In the genomic region with DNA sequence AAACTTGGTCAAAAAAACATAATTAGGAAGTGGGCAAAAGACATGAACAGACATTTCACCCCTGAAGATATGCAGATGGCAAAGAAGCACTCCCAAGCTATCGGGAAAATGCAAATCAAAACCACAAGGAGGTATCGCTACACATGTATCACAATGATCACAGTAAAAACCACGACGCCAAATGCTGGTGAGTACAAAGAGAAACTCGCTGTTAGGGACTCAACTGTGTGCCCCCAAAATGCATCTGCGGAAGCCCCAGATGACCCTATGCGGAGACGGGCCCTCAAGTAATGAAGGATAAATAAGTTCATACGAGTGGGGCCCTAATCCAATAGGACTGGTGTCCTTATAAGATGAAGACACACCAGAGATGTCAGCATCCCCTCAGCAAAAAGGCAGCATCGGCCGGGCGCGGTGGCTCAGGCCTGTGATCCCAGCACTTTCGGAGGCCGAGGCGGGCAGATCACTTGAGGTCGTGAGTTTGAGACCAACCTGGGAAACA, we compare ENCODE assay signal across 11 cellular contexts. TPM values are rescaled to one million over a fixed set of nuclear protein-coding genes. Genes with fewer than 3 reads are reported as not detected.
DNase-seq lines count a peak whose midpoint lies in the region; ATAC-seq and TF ChIP-seq lines count a peak whose summit lies in the region.
"Had no signal": no experiment of that assay in that cellular context is flagged by ENCODE, and none has a peak within 500 bp of the region (broad histone marks: within the 10 kb centered on the region; RNA-seq: fewer than 3 reads in every experiment).

No MANE protein-coding gene starts in this region.

- intact Hi-C loops in stomach (cut with DNase I; ENCODE audit: low total_unique reads): no loop called here

- peaks cover 17% of the 10 kb centered on the region for H3K79me1 ChIP-seq in H9 (ENCODE audit: insufficient read depth, low read depth, low read length, poor library complexity, severe bottlenecking)

- H3K4me3 ChIP-seq in BLaER1 treated with 17β-estradiol and CSF1 and Interleukin-3, amounts not matched to agents 10 nM and 100 nM: peak overlapping the region in 4 of 10 experiments; percentile 11 to 20 (median 16); a peak in 3 of 20 replicates
- H3K4me3 ChIP-seq in stomach: no peak overlapping the region
- H3K4me3 ChIP-seq: pancreas had no signal

- no peaks in the 10 kb centered on the region for H3K9me3 Mint-ChIP-seq in H9

- no peak overlapping the region for H2BK20ac ChIP-seq in H9 (ENCODE audit: low read depth, low read length, poor library complexity, severe bottlenecking)

- no peak for TF ChIP-seq POLR2A in stomach (IDR thresholded peaks at IDR 0.05)

- peak overlapping the region; percentile 57 to 78 (median 73) for H3K4me2 ChIP-seq in BLaER1 treated with 17β-estradiol and CSF1 and Interleukin-3, amounts not matched to agents 10 nM and 100 nM
- no peak overlapping the region for H3K4me2 ChIP-seq in H9 (ENCODE audit: insufficient read depth, insufficient read length, low read length)

- H3K18ac ChIP-seq in H9 (ENCODE audit: insufficient read length, low read depth, low read length): no peak overlapping the region

- peaks cover 56 to 86% (median 63%) of the 10 kb centered on the region in 10 experiments for H3K4me1 ChIP-seq in BLaER1 treated with 17β-estradiol and CSF1 and Interleukin-3, amounts not matched to agents 10 nM and 100 nM
- H3K4me1 ChIP-seq in H9 (ENCODE audit: insufficient read depth, low read length) (no peaks in the 10 kb centered on the region), stomach (peaks cover 10 to 54% (median 34%) of the 10 kb centered on the region in 4 donors)
- H3K4me1 ChIP-seq: Caco-2, pancreas had no signal

- no peak overlapping the region for H3T11ph ChIP-seq in H9 (ENCODE audit: low read length)

- no peak overlapping the region for H2BK5ac ChIP-seq in H9 (ENCODE audit: insufficient read length, low read length)

- no peak overlapping the region for H3K4ac ChIP-seq in H9 (ENCODE audit: low read depth, low read length)

- H3K14ac ChIP-seq in H9 (ENCODE audit: insufficient read depth, low read length): no peak overlapping the region

- WGBS in H9 (ENCODE audit: extremely low coverage, insufficient read length, low lambda C conversion rate): no CpG with 5 or more reads among the region's 17 CpGs
- WGBS in stomach, 5 donors: 85 to 94% (median 90%) methylated on average over 17 of the region's 17 CpGs

- no peak overlapping the region for H2AFZ ChIP-seq in H9 (ENCODE audit: low read length)

- H2AK5ac ChIP-seq in H9 (ENCODE audit: insufficient read length, low read length): no peak overlapping the region

- no peak overlapping the region for H2BK15ac ChIP-seq in H9 (ENCODE audit: low read depth, low read length)

- peaks cover 0 to 54% (median 51%) of the 10 kb centered on the region in 11 experiments; a peak in 18 of 22 replicates for H3K9me3 ChIP-seq in BLaER1 treated with 17β-estradiol and CSF1 and Interleukin-3, amounts not matched to agents 10 nM and 100 nM (replicated peaks in 1 of 11)
- H3K9me3 ChIP-seq in H9 (ENCODE audit: control insufficient read depth, low read depth, low read length) (no peaks in the 10 kb centered on the region), stomach (no peaks in the 10 kb centered on the region)
- H3K9me3 ChIP-seq: Caco-2, pancreas had no signal

- H3K27ac Mint-ChIP-seq in H9: peak overlapping the region in 1 of 3 experiments; percentile 49; a peak in 2 of 7 replicates

- H2BK120ac ChIP-seq in H9 (ENCODE audit: low read depth, low read length, poor library complexity, severe bottlenecking): no peak overlapping the region

- H2BK12ac ChIP-seq in H9 (ENCODE audit: insufficient read length, low read depth, low read length): no peak overlapping the region

- no peaks in the 10 kb centered on the region for H3K23me2 ChIP-seq in H9 (ENCODE audit: insufficient read length, low read depth, low read length, poor library complexity, severe bottlenecking)

- H3K36me3 Mint-ChIP-seq in H9 (ENCODE audit: insufficient read depth in 1 of 3, low read depth in 3 of 3): peaks cover 0 to 4% (median 0%) of the 10 kb centered on the region in 3 experiments; a peak in 3 of 7 replicates

- no peak overlapping the region for H4K8ac ChIP-seq in H9 (replicated peaks; ENCODE audit: insufficient read length, low read depth, low read length)

- H4K20me1 ChIP-seq in BLaER1 treated with 17β-estradiol and CSF1 and Interleukin-3, amounts not matched to agents 10 nM and 100 nM: peaks cover 44 to 96% (median 84%) of the 10 kb centered on the region in 11 experiments
- H4K20me1 ChIP-seq in H9 (ENCODE audit: control insufficient read depth, insufficient read depth, insufficient read length): no peaks in the 10 kb centered on the region

- peak; percentile 54 for ATAC-seq in GM18867 (IDR thresholded peaks at IDR 0.05; ENCODE audit: unreplicated experiment)
- peak; percentile 54 for ATAC-seq in HG03521 (IDR thresholded peaks at IDR 0.05; ENCODE audit: unreplicated experiment)
- ATAC-seq: pancreas had no signal

- H3K56ac ChIP-seq in H9 (ENCODE audit: insufficient read length, low read depth, low read length): no peak overlapping the region

- H3K4me1 Mint-ChIP-seq in H9: peaks cover 15 to 16% of the 10 kb centered on the region in 2 experiments

- no peaks in the 10 kb centered on the region for H3K27me3 Mint-ChIP-seq in H9 (ENCODE audit: low read depth)

- TF ChIP-seq EP300 in stomach (IDR thresholded peaks at IDR 0.05): no peak

- H4K91ac ChIP-seq in H9 (ENCODE audit: insufficient read length, low read depth, low read length): no peak overlapping the region

- peaks cover 0 to 52% (median 35%) of the 10 kb centered on the region in 11 experiments; a peak in 21 of 22 replicates for H3K36me3 ChIP-seq in BLaER1 treated with 17β-estradiol and CSF1 and Interleukin-3, amounts not matched to agents 10 nM and 100 nM
- H3K36me3 ChIP-seq in stomach: peaks cover 0 to 22% (median 5%) of the 10 kb centered on the region in 4 donors
- H3K36me3 ChIP-seq: pancreas had no signal

- H4K5ac ChIP-seq in H9 (ENCODE audit: insufficient read length, low read depth, low read length): no peak overlapping the region

- TF ChIP-seq CTCF in H9 (conservative IDR thresholded peaks at IDR 0.05): no peak
- no peak for TF ChIP-seq CTCF in stomach (IDR thresholded peaks at IDR 0.05)

- H3K79me2 ChIP-seq in H9 (ENCODE audit: insufficient read depth, low read length): peaks cover 18% of the 10 kb centered on the region; the same call in 1 of the 2 replicates

- H3K27ac ChIP-seq in BLaER1 treated with 17β-estradiol and CSF1 and Interleukin-3, amounts not matched to agents 10 nM and 100 nM: peak overlapping the region in 8 of 11 experiments; percentile 31 to 70 (median 54); a peak in 14 of 22 replicates
- H3K27ac ChIP-seq in H9 (ENCODE audit: insufficient read length, low read depth, low read length) (no peak overlapping the region), stomach (peak overlapping the region in 1 of 5 donors; percentile 18)
- H3K27ac ChIP-seq: pancreas had no signal

- H3K23ac ChIP-seq in H9 (ENCODE audit: insufficient read length, low read depth, low read length): no peak overlapping the region

- peak; percentile 49 for DNase-seq in germinal center (ENCODE audit: low spot score)
- DNase-seq in pons (ENCODE audit: low spot score): no peak
- DNase-seq in H9: no peak
- no peak for DNase-seq in stomach
- DNase-seq in NCI-H1092 treated with DMSO at 0.1 percent for 48 hours (lab: John Stamatoyannopoulos, UW): no peak
- DNase-seq: Caco-2, IMR-90 had no signal

- peak overlapping the region in 4 of 11 experiments; percentile 7 to 44 (median 16); a peak in 3 of 22 replicates for H3K9ac ChIP-seq in BLaER1 treated with 17β-estradiol and CSF1 and Interleukin-3, amounts not matched to agents 10 nM and 100 nM
- H3K9ac ChIP-seq in H9 (ENCODE audit: extremely low read depth, insufficient read length, low read length): no peak overlapping the region

- no peak overlapping the region for H3K4me3 Mint-ChIP-seq in H9

- H3K27me3 ChIP-seq in BLaER1 treated with 17β-estradiol and CSF1 and Interleukin-3, amounts not matched to agents 10 nM and 100 nM: no peaks in the 10 kb centered on the region
- no peaks in the 10 kb centered on the region for H3K27me3 ChIP-seq in H9 (ENCODE audit: insufficient read depth, low read length)
- H3K27me3 ChIP-seq in stomach: no peaks in the 10 kb centered on the region
- H3K27me3 ChIP-seq: pancreas had no signal

RNA-seq across cellular contexts. Expression of a gene that starts 10.2 kb away (rescaled TPM):
- total RNA-seq in H9 (2021) (80.7 and 82.5 TPM in 2 replicates), stomach (100 to 1,000 TPM in 4 of 5 donors, 10 to 100 TPM in 1; 71.8 to 503 (median 194) TPM)
- 100 to 1,000 TPM; 128 to 149 (median 133) TPM for polyA plus RNA-seq in stomach

RNA-seq across cellular contexts. Expression of a gene that starts 10.4 kb away (rescaled TPM):
- 6.4 and 6.8 TPM in 2 replicates for total RNA-seq in H9 (2021)
- total RNA-seq in stomach: 10 to 100 TPM in 4 of 5 donors, 1 to 10 TPM in 1; 7.3 to 82.8 (median 20.1) TPM
- 10 to 100 TPM; 16.6 to 39.4 (median 18.9) TPM for polyA plus RNA-seq in stomach

RNA-seq across cellular contexts. Expression of a gene that starts 51.5 kb away (rescaled TPM):
- total RNA-seq in H9 (2021) (11.4 and 12.4 TPM in 2 replicates), stomach (100 to 1,000 TPM in 1 of 5 donors, 10 to 100 TPM in 1, 1 to 10 TPM in 3; 5.8 to 176 (median 8.8) TPM)
- 1 to 10 TPM; 3.8 to 6.6 (median 5.4) TPM for polyA plus RNA-seq in stomach
